ENCODE assay signal across 14 cellular contexts in the genomic region with DNA sequence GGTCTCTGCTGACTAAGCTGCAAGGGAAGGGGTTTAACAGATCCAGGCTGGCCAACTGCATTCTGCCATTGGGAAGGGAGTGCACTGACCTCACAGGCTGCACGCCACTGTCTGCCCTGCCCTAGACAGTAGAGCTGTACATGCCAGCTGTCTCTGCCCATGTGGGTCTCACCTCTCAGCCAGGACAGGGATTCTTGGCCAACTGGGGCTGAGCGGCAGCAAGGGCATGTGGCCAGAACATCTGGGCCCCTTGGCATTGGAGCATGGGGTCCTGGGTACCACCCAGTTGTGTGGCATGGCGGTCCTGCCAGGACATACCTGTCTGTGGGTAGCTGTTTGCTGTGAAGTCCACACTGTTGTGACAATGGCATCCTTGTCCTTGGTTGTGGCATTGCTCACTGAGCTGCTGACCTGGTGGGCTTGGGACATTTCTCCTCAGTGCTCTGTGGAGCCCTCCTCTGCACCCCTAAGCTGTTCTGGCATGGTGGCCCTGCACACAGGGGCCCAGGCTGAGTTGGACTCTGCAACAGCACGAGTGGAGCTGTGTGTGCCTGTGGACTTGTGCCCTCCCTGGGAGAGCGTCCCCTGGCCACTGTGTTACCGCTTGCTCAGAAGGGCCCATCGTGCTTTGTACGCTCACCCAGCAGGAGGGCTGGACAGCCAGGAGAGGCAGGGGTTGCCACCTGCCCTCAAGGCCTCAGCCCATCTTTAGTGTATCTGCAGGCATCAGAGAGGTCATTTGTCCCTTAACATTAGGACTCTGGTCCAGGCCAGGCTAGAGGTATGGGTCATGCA. TPM values are rescaled to one million over a fixed set of nuclear protein-coding genes. Genes with fewer than 3 reads are reported as not detected.
DNase-seq lines count a peak whose midpoint lies in the region; ATAC-seq and TF ChIP-seq lines count a peak whose summit lies in the region.
"Had no signal": no experiment of that assay in that cellular context is flagged by ENCODE, and none has a peak within 500 bp of the region (broad histone marks: within the 10 kb centered on the region; RNA-seq: fewer than 3 reads in every experiment).

No MANE protein-coding gene starts in this region.

- H3K4me3 Mint-ChIP-seq in activated naive CD8-positive, alpha-beta T cell = peak overlapping the region; percentile 3
- H3K4me3 Mint-ChIP-seq in stimulated activated naive CD8-positive, alpha-beta T cell treated with anti-CD3 and anti-CD28 coated beads, Interleukin-15, amount 100 ng/mL, for 72 hours = no peak overlapping the region
- H3K4me3 Mint-ChIP-seq: activated T-cell treated with anti-CD3 and anti-CD28 coated beads, Interleukin-2, amount 50 U/mL, for 4 hours; GM23338 had no signal

- no peak overlapping the region for H2BK15ac ChIP-seq in mesendoderm (replicated peaks; ENCODE audit: low read depth)

- no peak overlapping the region for H3K4me3 ChIP-seq in right atrium auricular region
- no peak overlapping the region for H3K4me3 ChIP-seq in mesendoderm (ENCODE audit: low read length)
- H3K4me3 ChIP-seq: GM23338 had no signal

- H3K27me3 Mint-ChIP-seq in activated naive CD8-positive, alpha-beta T cell = no peaks in the 10 kb centered on the region
- no peaks in the 10 kb centered on the region for H3K27me3 Mint-ChIP-seq in stimulated activated naive CD8-positive, alpha-beta T cell treated with anti-CD3 and anti-CD28 coated beads, Interleukin-15, amount 100 ng/mL, for 72 hours

- peak; percentile 6 for DNase-seq in NCI-H146 (lab: John Stamatoyannopoulos, UW)
- DNase-seq in NCI-H146 treated with DMSO at 0.1 percent for 48 hours (lab: John Stamatoyannopoulos, UW; ENCODE audit: unreplicated experiment) = no peak
- no peak for DNase-seq in right atrium auricular region (ENCODE audit: low spot score)
- DNase-seq in stimulated activated naive CD8-positive, alpha-beta T cell treated with anti-CD3 and anti-CD28 coated beads, Interleukin-15, amount 100 ng/mL, for 72 hours = no peak
- DNase-seq in HuH-7.5 (ENCODE audit: low spot score) = no peak
- no peak for DNase-seq in mesendoderm
- no peak for DNase-seq in nucleus accumbens (lab: John Stamatoyannopoulos, UW)
- DNase-seq: activated T-cell treated with anti-CD3 and anti-CD28 coated beads, Interleukin-2, amount 50 U/mL, for 4 hours; caudate nucleus; NCI-H1105 treated with DMSO at 0.1 percent for 48 hours; NCI-H524 had no signal

- no peaks in the 10 kb centered on the region for H3K9me3 ChIP-seq in right atrium auricular region

- H3K4me2 ChIP-seq in mesendoderm (ENCODE audit: low read length) = no peak overlapping the region
- H3K4me2 ChIP-seq: GM23338 had no signal

- H3K27me3 ChIP-seq in right atrium auricular region = no peaks in the 10 kb centered on the region
- H3K27me3 ChIP-seq in mesendoderm (ENCODE audit: insufficient read depth, low read length, poor library complexity) = no peaks in the 10 kb centered on the region

- peaks cover 24% of the 10 kb centered on the region for H3K36me3 Mint-ChIP-seq in activated naive CD8-positive, alpha-beta T cell

- H3K9ac ChIP-seq in mesendoderm (ENCODE audit: low read length) = no peak overlapping the region

- no peak overlapping the region for H2BK120ac ChIP-seq in mesendoderm (ENCODE audit: low read depth, low read length)

- peak overlapping the region; percentile 50 for H3K27ac Mint-ChIP-seq in activated naive CD8-positive, alpha-beta T cell
- H3K27ac Mint-ChIP-seq in stimulated activated naive CD8-positive, alpha-beta T cell treated with anti-CD3 and anti-CD28 coated beads, Interleukin-15, amount 100 ng/mL, for 72 hours = peak overlapping the region; percentile 49 to 86
- H3K27ac Mint-ChIP-seq: GM23338 had no signal

- H2BK5ac ChIP-seq in mesendoderm (ENCODE audit: low read length) = no peak overlapping the region

- no CpG with 5 or more reads among the region's 8 CpGs for WGBS in mesendoderm (ENCODE audit: extremely low coverage, insufficient coverage, low lambda C conversion rate)

- H3K27ac ChIP-seq in right atrium auricular region (peak overlapping the region; percentile 85 to 86), mesendoderm (ENCODE audit: low read depth, low read length) (no peak overlapping the region)
- H3K27ac ChIP-seq: 22Rv1 had no signal

- H3K23ac ChIP-seq in mesendoderm (ENCODE audit: low read length) = no peak overlapping the region

- H4K5ac ChIP-seq in mesendoderm (ENCODE audit: low read length) = no peak overlapping the region

- peaks cover 98% of the 10 kb centered on the region for H3K4me1 Mint-ChIP-seq in activated naive CD8-positive, alpha-beta T cell (ENCODE audit: low read depth)
- peaks cover 96% of the 10 kb centered on the region for H3K4me1 Mint-ChIP-seq in stimulated activated naive CD8-positive, alpha-beta T cell treated with anti-CD3 and anti-CD28 coated beads, Interleukin-15, amount 100 ng/mL, for 72 hours

- H3K36me3 ChIP-seq in right atrium auricular region = peaks cover 17% of the 10 kb centered on the region
- H3K36me3 ChIP-seq in mesendoderm (ENCODE audit: control insufficient read depth, insufficient read depth, low read length) = peaks cover 14% of the 10 kb centered on the region

- H4K8ac ChIP-seq in mesendoderm (ENCODE audit: low read depth, low read length) = no peak overlapping the region

- no peak for TF ChIP-seq CTCF in right atrium auricular region (IDR thresholded peaks at IDR 0.05)

- no peak overlapping the region for H3K18ac ChIP-seq in mesendoderm (ENCODE audit: low read length)

- no peak overlapping the region for H3K56ac ChIP-seq in mesendoderm (ENCODE audit: low read length)

- H3K4me1 ChIP-seq in right atrium auricular region (peaks cover 0 to 90% of the 10 kb centered on the region in 2 donors), mesendoderm (ENCODE audit: control insufficient read depth, low read depth, low read length) (no peaks in the 10 kb centered on the region)

- H3K4ac ChIP-seq in mesendoderm (ENCODE audit: low read depth, low read length) = no peak overlapping the region

- peaks cover 12% of the 10 kb centered on the region for H3K79me1 ChIP-seq in mesendoderm (ENCODE audit: low read length)

- H2AK5ac ChIP-seq in mesendoderm (ENCODE audit: low read length) = no peak overlapping the region

- ATAC-seq in stimulated activated naive CD8-positive, alpha-beta T cell treated with anti-CD3 and anti-CD28 coated beads, Interleukin-15, amount 100 ng/mL, for 72 hours = no peak
- ATAC-seq: activated T-cell treated with anti-CD3 and anti-CD28 coated beads, Interleukin-2, amount 50 U/mL, for 4 hours; GM23338 had no signal

- peaks cover 8% of the 10 kb centered on the region for H3K9me3 Mint-ChIP-seq in activated naive CD8-positive, alpha-beta T cell (ENCODE audit: low read depth)
- peaks cover 7 to 9% of the 10 kb centered on the region in 2 donors for H3K9me3 Mint-ChIP-seq in stimulated activated naive CD8-positive, alpha-beta T cell treated with anti-CD3 and anti-CD28 coated beads, Interleukin-15, amount 100 ng/mL, for 72 hours

- H3K79me2 ChIP-seq in mesendoderm (ENCODE audit: control insufficient read depth, insufficient read depth, low read length) = peaks cover 2% of the 10 kb centered on the region

RNA-seq across cellular contexts. Expression of a gene that starts 46.7 kb away (rescaled TPM):
- 10 to 100 TPM; 18.8 to 40.6 TPM for total RNA-seq in right atrium auricular region
- polyA plus RNA-seq in mesendoderm (2013, experiment 1 of 2) = 33.8 TPM
- 33.3 TPM for polyA plus RNA-seq in mesendoderm (2013, experiment 2 of 2)

RNA-seq across cellular contexts. Expression of a gene that starts 58.5 kb away (rescaled TPM):
- 10 to 100 TPM; 16.0 to 21.9 TPM for total RNA-seq in right atrium auricular region
- polyA plus RNA-seq in mesendoderm (2013, experiment 1 of 2) = 1.9 TPM
- polyA plus RNA-seq in mesendoderm (2013, experiment 2 of 2) = 1.8 TPM
